10 cellular contexts compared by ENCODE assay signal in the genomic region with DNA sequence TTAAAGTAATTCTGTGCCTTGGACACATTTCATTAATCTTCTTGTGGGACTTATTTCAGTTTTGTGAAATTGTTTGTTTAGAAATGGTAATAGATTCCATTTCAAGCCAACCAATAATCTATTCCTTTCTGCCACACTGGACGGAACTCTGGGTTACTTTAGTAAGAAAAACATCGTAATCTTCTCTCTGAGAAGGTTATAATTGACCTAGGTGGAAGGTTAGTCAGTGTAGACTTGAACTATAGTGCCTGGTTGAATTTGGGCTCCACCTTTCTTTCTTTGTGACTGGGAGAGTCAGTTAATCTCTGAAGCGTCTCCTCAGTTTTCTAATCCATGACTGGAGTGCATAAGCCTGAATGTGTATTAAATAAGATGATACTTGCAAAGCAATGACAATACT.
DNase-seq lines count a peak whose midpoint lies in the region; ATAC-seq and TF ChIP-seq lines count a peak whose summit lies in the region.
"Had no signal": no experiment of that assay in that cellular context is flagged by ENCODE, and none has a peak within 500 bp of the region (broad histone marks: within the 10 kb centered on the region; RNA-seq: fewer than 3 reads in every experiment).

No MANE protein-coding gene starts in this region.

- peak; percentile 21 for ATAC-seq in HG02610 (IDR thresholded peaks at IDR 0.05; ENCODE audit: unreplicated experiment)
- peak; percentile 29 for ATAC-seq in HG03439 (IDR thresholded peaks at IDR 0.05; ENCODE audit: unreplicated experiment)
- peak; percentile 64 for ATAC-seq in stimulated activated naive CD8-positive, alpha-beta T cell treated with anti-CD3 and anti-CD28 coated beads, Interleukin-15, Interleukin-2, amounts not matched to agents 100 U/mL and 50 U/mL, for 24 hours
- no peak for ATAC-seq in heart left ventricle
- ATAC-seq: A549 had no signal

- TF ChIP-seq CTCF in heart left ventricle (IDR thresholded peaks at IDR 0.05): no peak
- TF ChIP-seq CTCF in WERI-Rb-1 (IDR thresholded peaks at IDR 0.05; ENCODE audit: low read depth, low read length): no peak

- H3K27me3 Mint-ChIP-seq in activated T-cell treated with anti-CD3 and anti-CD28 coated beads, Interleukin-2, amount 50 U/mL, for 24 hours: peaks cover 34% of the 10 kb centered on the region
- H3K27me3 Mint-ChIP-seq: activated naive CD8-positive, alpha-beta T cell treated with anti-CD3 and anti-CD28 coated beads, Interleukin-2, amount 10 ng/mL, durations not matched to agents 7 days and 5 days had no signal

- H3K36me3 ChIP-seq in heart left ventricle (no peaks in the 10 kb centered on the region), WERI-Rb-1 (no peaks in the 10 kb centered on the region)

- DNase-seq in activated T-cell treated with anti-CD3 and anti-CD28 coated beads, Interleukin-2, amount 50 U/mL, for 24 hours: no peak
- DNase-seq in activated T-cell treated with anti-CD3 and anti-CD28 coated beads, Interleukin-2, amount 50 U/mL, for 48 hours: no peak
- no peak for DNase-seq in stimulated activated naive CD8-positive, alpha-beta T cell treated with anti-CD3 and anti-CD28 coated beads, Interleukin-15, Interleukin-2, amounts not matched to agents 100 U/mL and 50 U/mL, for 24 hours
- DNase-seq in activated gamma-delta T cell treated with Interleukin-2 at 50 U/mL for 16 hours (no peak), heart left ventricle (no peak), WERI-Rb-1 (no peak)
- DNase-seq: activated naive CD8-positive, alpha-beta T cell treated with anti-CD3 and anti-CD28 coated beads, Interleukin-2, amount 10 ng/mL, durations not matched to agents 7 days and 5 days had no signal

- peaks cover 0 to 5% (median 0%) of the 10 kb centered on the region in 12 donors for H3K4me1 ChIP-seq in heart left ventricle
- H3K4me1 ChIP-seq: A549 had no signal

- no peaks in the 10 kb centered on the region for H3K9me3 Mint-ChIP-seq in activated T-cell treated with anti-CD3 and anti-CD28 coated beads, Interleukin-2, amount 50 U/mL, for 24 hours

- H3K9me3 ChIP-seq in heart left ventricle (no peaks in the 10 kb centered on the region), WERI-Rb-1 (ENCODE audit: severe bottlenecking) (no peaks in the 10 kb centered on the region)
- H3K9me3 ChIP-seq: A549 had no signal

- TF ChIP-seq POLR2A in heart left ventricle (IDR thresholded peaks at IDR 0.05): no peak

- H3K4me3 ChIP-seq in heart left ventricle (no peak overlapping the region), WERI-Rb-1 (ENCODE audit: low read depth, low read length) (no peak overlapping the region)
- H3K4me3 ChIP-seq: A549 had no signal

- H3K4me1 Mint-ChIP-seq in activated T-cell treated with anti-CD3 and anti-CD28 coated beads, Interleukin-2, amount 50 U/mL, for 24 hours (ENCODE audit: low read depth): peaks cover 26% of the 10 kb centered on the region

- intact Hi-C loops in heart left ventricle (cut with DNase I): no loop called here

- no peaks in the 10 kb centered on the region for H3K36me3 Mint-ChIP-seq in activated T-cell treated with anti-CD3 and anti-CD28 coated beads, Interleukin-2, amount 50 U/mL, for 24 hours (ENCODE audit: low read depth)
- H3K36me3 Mint-ChIP-seq: activated naive CD8-positive, alpha-beta T cell treated with anti-CD3 and anti-CD28 coated beads, Interleukin-2, amount 10 ng/mL, durations not matched to agents 7 days and 5 days had no signal

- WGBS in heart left ventricle, 4 donors: 86 to 94% (median 89%) methylated on average over 3 of the region's 3 CpGs

- H3K27me3 ChIP-seq in heart left ventricle (no peaks in the 10 kb centered on the region), WERI-Rb-1 (ENCODE audit: insufficient read depth, low read depth, severe bottlenecking) (peaks cover 67% of the 10 kb centered on the region)

- peak overlapping the region; percentile 84 for H3K27ac Mint-ChIP-seq in activated T-cell treated with anti-CD3 and anti-CD28 coated beads, Interleukin-2, amount 50 U/mL, for 24 hours
- H3K27ac Mint-ChIP-seq: activated naive CD8-positive, alpha-beta T cell treated with anti-CD3 and anti-CD28 coated beads, Interleukin-2, amount 10 ng/mL, durations not matched to agents 7 days and 5 days had no signal

- H3K27ac ChIP-seq in heart left ventricle (peak overlapping the region in 1 of 12 donors; percentile 46), WERI-Rb-1 (no peak overlapping the region)
- H3K27ac ChIP-seq: A549 had no signal

- no peak overlapping the region for H3K4me3 Mint-ChIP-seq in activated T-cell treated with anti-CD3 and anti-CD28 coated beads, Interleukin-2, amount 50 U/mL, for 24 hours
- H3K4me3 Mint-ChIP-seq: activated naive CD8-positive, alpha-beta T cell treated with anti-CD3 and anti-CD28 coated beads, Interleukin-2, amount 10 ng/mL, durations not matched to agents 7 days and 5 days had no signal

Comparison
In these comparisons a context has a peak if more than half of its experiments do, and no peak if none do; other contexts are left out.
1. ATAC-seq: peak in HG02610 (single experiment), HG03439 (single experiment) and stimulated activated naive CD8-positive, alpha-beta T cell treated with anti-CD3 and anti-CD28 coated beads, Interleukin-15, Interleukin-2, amounts not matched to agents 100 U/mL and 50 U/mL, for 24 hours (single experiment); none in heart left ventricle (0 of 4).